ENCODE assay signal across 8 cellular contexts in genomic region chr14:73539017-73539416, GRCh38. TPM values are rescaled to one million over a fixed set of nuclear protein-coding genes. Genes with fewer than 3 reads are reported as not detected.
DNase-seq lines count a peak whose midpoint lies in the region; ATAC-seq, FAIRE-seq and TF ChIP-seq lines count a peak whose summit lies in the region.
"Not testable (repeated sequence)": the region's sequence is repeated elsewhere in the genome, so short reads cannot be mapped to it uniquely, and the experiment has no call there.

No MANE protein-coding gene starts in this region.

- TF ChIP-seq CTCF in AG04449 (IDR thresholded peaks at IDR 0.05; ENCODE audit: insufficient read depth, low read length, missing control alignments): peak; percentile 21
- TF ChIP-seq CTCF in H1 (IDR thresholded peaks at IDR 0.05; ENCODE audit: control extremely low read depth in 1 of 3, insufficient read depth in 1 of 3, low read depth in 1 of 3, low read length in 3 of 3): peak; percentile 57 to 77 (median 72)
- TF ChIP-seq CTCF in lower lobe of right lung (IDR thresholded peaks at IDR 0.05): peak; percentile 72

- not testable (repeated sequence) for H3K4me3 Mint-ChIP-seq in activated T-cell treated with anti-CD3 and anti-CD28 coated beads, Interleukin-2, amount 50 U/mL, for 4 hours

- H3K23ac ChIP-seq in H1 (ENCODE audit: insufficient read length): not testable (repeated sequence)

- not testable (repeated sequence) for H3K56ac ChIP-seq in H1 (replicated peaks; ENCODE audit: insufficient read length, low read depth, low read length)

- not testable (repeated sequence) for H2BK120ac ChIP-seq in H1 (replicated peaks; ENCODE audit: low read depth, low read length)

- H3K79me2 ChIP-seq in H1 (ENCODE audit: control insufficient read depth in 1 of 2, insufficient read depth in 2 of 2, low read length in 2 of 2): not testable (repeated sequence)

- not testable (repeated sequence) for H4K8ac ChIP-seq in H1 (ENCODE audit: extremely low read depth, insufficient read depth, low read length)

- not testable (repeated sequence) for H3K9ac ChIP-seq in H1 (replicated peaks in 1 of 4; ENCODE audit: extremely low read depth in 1 of 4, low read depth in 3 of 4, low read length in 3 of 4)

- H3K9me3 Mint-ChIP-seq in activated T-cell treated with anti-CD3 and anti-CD28 coated beads, Interleukin-2, amount 50 U/mL, for 4 hours: not testable (repeated sequence)

- not testable (repeated sequence) for H3K4me2 ChIP-seq in H1 (ENCODE audit: insufficient read depth in 1 of 2, low read depth in 2 of 2, low read length in 2 of 2)

- not testable (repeated sequence) for TF ChIP-seq POLR2A in H1 (IDR thresholded peaks at IDR 0.05; ENCODE audit: control extremely low read depth in 1 of 2, low read depth in 2 of 2, low read length in 2 of 2)

- 57% methylated on average over 4 of the region's 5 CpGs; no CpG with 5 or more reads in 1 of the 2 experiments for WGBS in H1 (ENCODE audit: extremely low coverage in 1 of 2, insufficient coverage in 1 of 2, insufficient read length in 1 of 2, insufficient replicate concordance in 2 of 2, low coverage in 1 of 2, low lambda C conversion rate in 2 of 2, missing lambda C conversion rate in 1 of 2), 2 experiments

- peak; percentile 49 to 55 for TF ChIP-seq RAD21 in H1 (IDR thresholded peaks at IDR 0.05 in 1 of 2, conservative IDR thresholded peaks at IDR 0.05 in 1 of 2; ENCODE audit: low read depth in 2 of 2, low read length in 2 of 2)

- peak overlapping the region; percentile 5; the same call in 1 of the 2 replicates for H2BK15ac ChIP-seq in H1 (ENCODE audit: low read length)

- not testable (repeated sequence) for H2AK5ac ChIP-seq in H1 (ENCODE audit: low read depth, low read length)

- H3K18ac ChIP-seq in H1 (ENCODE audit: extremely low read depth, low read length): not testable (repeated sequence)

- CTCF ChIA-PET in AG04449 (lab: Yijun Ruan, JAX) (interaction anchor here (1.4 kb wide), 1 partner anchor 27 kb away, joined by 4 read pairs; no protein-coding TSS in a partner anchor), H1 (lab: Charles Lee; ENCODE audit: partially characterized antibody) (interaction anchor here (0.5 to 9.2 kb wide), 24 partner anchors 15 to 458 kb away, joined by 3 to 72 read pairs (median 3); partner anchors contain the start of gene ACOT2)

- H3K9me3 ChIP-seq in H1 (ENCODE audit: insufficient read depth in 2 of 2, low read depth in 1 of 2, low read length in 1 of 2); lower lobe of right lung: not testable (repeated sequence)

- POLR2A ChIA-PET in AG04449 (lab: Yijun Ruan, JAX): not testable (repeated sequence)
- POLR2A ChIA-PET in H1 (lab: Charles Lee; ENCODE audit: partially characterized antibody): interaction anchor here (0.7 to 1.8 kb wide), 4 partner anchors 12 to 32 kb away, joined by 3 to 8 read pairs (median 4); partner anchors contain the start of gene ACOT2

- peak; percentile 62 for ATAC-seq in GM18861 (IDR thresholded peaks at IDR 0.05; ENCODE audit: unreplicated experiment)
- peak; percentile 69 for ATAC-seq in HG03342 (IDR thresholded peaks at IDR 0.05; ENCODE audit: unreplicated experiment)
- peak; percentile 89 to 94 for ATAC-seq in activated T-cell treated with anti-CD3 and anti-CD28 coated beads, Interleukin-2, amount 50 U/mL, for 4 hours
- peak; percentile 80 to 86 for ATAC-seq in lower lobe of right lung

- H3K14ac ChIP-seq in H1 (ENCODE audit: insufficient read length): not testable (repeated sequence)

- not testable (repeated sequence) for H2BK20ac ChIP-seq in H1 (ENCODE audit: low read length)

- FAIRE-seq in H1 (lab: Jason Lieb, UNC): peak; percentile 84

- not testable (repeated sequence) for H3K79me1 ChIP-seq in H1 (ENCODE audit: low read depth, low read length)

- H3K27me3 ChIP-seq in H1 (replicated peaks in 1 of 4; ENCODE audit: control insufficient read depth in 3 of 4, extremely low read depth in 1 of 4, insufficient read depth in 3 of 4, low read length in 3 of 4); lower lobe of right lung (ENCODE audit: low read depth): not testable (repeated sequence)

- not testable (repeated sequence) for H3K36me3 Mint-ChIP-seq in activated T-cell treated with anti-CD3 and anti-CD28 coated beads, Interleukin-2, amount 50 U/mL, for 4 hours (ENCODE audit: insufficient read depth)

- not testable (repeated sequence) for H4K20me1 ChIP-seq in H1 (replicated peaks in 1 of 2; ENCODE audit: control insufficient read depth in 1 of 2, insufficient read depth in 2 of 2, low read length in 2 of 2)

- intact Hi-C loops in lower lobe of right lung (cut with DNase I): not testable (repeated sequence)

- not testable (repeated sequence) for H2BK5ac ChIP-seq in H1 (ENCODE audit: low read depth, low read length)

- H3K4me1 ChIP-seq in H1 (replicated peaks in 1 of 4; ENCODE audit: control insufficient read depth in 3 of 4, insufficient read depth in 4 of 4, low read length in 3 of 4): not testable (repeated sequence)
- H3K4me1 ChIP-seq in lower lobe of right lung: peaks cover 14% of the 10 kb centered on the region

- H3K36me3 ChIP-seq in H1 (ENCODE audit: control insufficient read depth in 2 of 4, insufficient read depth in 4 of 4, low read length in 3 of 4); lower lobe of right lung: not testable (repeated sequence)

- H4K91ac ChIP-seq in H1 (replicated peaks; ENCODE audit: insufficient read length, low read length): not testable (repeated sequence)

- H3K27me3 Mint-ChIP-seq in activated T-cell treated with anti-CD3 and anti-CD28 coated beads, Interleukin-2, amount 50 U/mL, for 4 hours (ENCODE audit: low read depth): not testable (repeated sequence)

- H2BK12ac ChIP-seq in H1 (ENCODE audit: low read depth, low read length): not testable (repeated sequence)

- H3K4ac ChIP-seq in H1 (replicated peaks; ENCODE audit: insufficient read length, low read depth, low read length): not testable (repeated sequence)

- not testable (repeated sequence) for H4K5ac ChIP-seq in H1 (ENCODE audit: insufficient read length, low read depth, low read length)

- not testable (repeated sequence) for H2AFZ ChIP-seq in H1 (ENCODE audit: low read length)

- not testable (repeated sequence) for H3K23me2 ChIP-seq in H1 (ENCODE audit: low read depth, low read length)

- peak in 1 of 2 experiments; percentile 11; a peak in 1 of 3 replicates for TF ChIP-seq EP300 in H1 (IDR thresholded peaks at IDR 0.05; ENCODE audit: borderline replicate concordance in 1 of 2, low read depth in 2 of 2, low read length in 2 of 2)

- H3K27ac ChIP-seq in H1 (ENCODE audit: low read depth, low read length); lower lobe of right lung: not testable (repeated sequence)

- not testable (repeated sequence) for H3K4me1 Mint-ChIP-seq in activated T-cell treated with anti-CD3 and anti-CD28 coated beads, Interleukin-2, amount 50 U/mL, for 4 hours (ENCODE audit: low read depth)

- DNase-seq in AG04449 (ENCODE audit: low read depth, low spot score): not testable (repeated sequence)
- DNase-seq in RKO (ENCODE audit: low spot score) (peak; percentile 47), H1 (ENCODE audit: low read depth in 1 of 2, low spot score in 2 of 2) (peak in 1 of 2 experiments; percentile 88), lower lobe of right lung (peak; percentile 69)
- DNase-seq in activated T-cell treated with anti-CD3 and anti-CD28 coated beads, Interleukin-2, amount 50 U/mL, for 4 hours: peak; percentile 53
- DNase-seq in stimulated activated CD4-positive, alpha-beta T cell treated with anti-CD3 and anti-CD28 coated beads, Interleukin-2, amount 100 ng/mL, for 24 hours: peak; percentile 49 to 69

- H3K4me3 ChIP-seq in AG04449 (ENCODE audit: low read depth, low read length); H1 (ENCODE audit: extremely low read depth in 1 of 4, insufficient read depth in 2 of 4, low read depth in 3 of 4, low read length in 4 of 4); lower lobe of right lung: not testable (repeated sequence)

RNA-seq across cellular contexts. Expression of gene ACOT1, which starts 2.1 kb away (rescaled TPM):
- total RNA-seq in activated T-cell treated with anti-CD3 and anti-CD28 coated beads, Interleukin-2, amount 50 U/mL, for 4 hours: 1 to 10 TPM in 1 of 3 donors, under 1 TPM in 1, not detected in 1; 0.61 to 1.4 TPM
- total RNA-seq in H1 (2021; fragmentation: NEBNext Ultra II Directional; extraction: Animal tissue kit (Norgen Biotek cat#: 25700)): 1.5 and 1.9 TPM in 2 replicates
- 4.0 and 4.3 TPM in 2 replicates for polyA plus RNA-seq in H1 (2011; rRNA removed)
- 4.0 TPM for polyA plus RNA-seq in H1 (2011; cell fraction: cytosol; rRNA removed)
- polyA plus RNA-seq in H1 (2011; cell fraction: nucleus; rRNA removed): 2.5 TPM
- polyA plus RNA-seq in H1 (2012, experiment 1 of 2): 1.4 to 3.6 TPM (median 2.9 TPM) in 4 replicates
- 3.5 TPM for polyA plus RNA-seq in H1 (2012, experiment 2 of 2)
- 1.3 TPM for polyA plus RNA-seq in H1 (2013, experiment 1 of 2)
- polyA plus RNA-seq in H1 (2013, experiment 2 of 2): 1.5 TPM
- 1.2 and 1.5 TPM in 2 replicates for polyA minus RNA-seq in H1 (2011; rRNA and poly(A)+ RNA removed)
- polyA minus RNA-seq in H1 (2011; cell fraction: cytosol; rRNA and poly(A)+ RNA removed): 1.6 TPM
- polyA minus RNA-seq in H1 (2011; cell fraction: nucleus; rRNA and poly(A)+ RNA removed): 2.2 TPM
- 21.7 TPM for total RNA-seq in lower lobe of right lung

RNA-seq across cellular contexts. Expression of gene HEATR4, which starts 19.7 kb away (rescaled TPM):
- total RNA-seq in activated T-cell treated with anti-CD3 and anti-CD28 coated beads, Interleukin-2, amount 50 U/mL, for 4 hours: not detected
- total RNA-seq in H1 (2021; fragmentation: NEBNext Ultra II Directional; extraction: Animal tissue kit (Norgen Biotek cat#: 25700)): 1.2 TPM in 2 replicates
- polyA plus RNA-seq in H1 (2011; rRNA removed): 0.21 and 0.41 TPM in 2 replicates
- polyA plus RNA-seq in H1 (2011; cell fraction: cytosol; rRNA removed): 0.32 TPM
- polyA plus RNA-seq in H1 (2011; cell fraction: nucleus; rRNA removed): 0.83 TPM
- polyA plus RNA-seq in H1 (2012, experiment 1 of 2): 0.15 to 0.71 TPM (median 0.60 TPM) in 4 replicates
- not detected for polyA plus RNA-seq in H1 (2012, experiment 2 of 2)
- 0.91 TPM for polyA plus RNA-seq in H1 (2013, experiment 1 of 2)
- polyA plus RNA-seq in H1 (2013, experiment 2 of 2): 0.55 TPM
- 0.82 and 1.6 TPM in 2 replicates for polyA minus RNA-seq in H1 (2011; rRNA and poly(A)+ RNA removed)
- 1.2 TPM for polyA minus RNA-seq in H1 (2011; cell fraction: cytosol; rRNA and poly(A)+ RNA removed)
- polyA minus RNA-seq in H1 (2011; cell fraction: nucleus; rRNA and poly(A)+ RNA removed): 1.3 TPM
- 1.4 TPM for total RNA-seq in lower lobe of right lung

RNA-seq across cellular contexts. Expression of gene ACOT2, which starts 30.0 kb away (rescaled TPM):
- 10 to 100 TPM in 2 of 3 donors, 1 to 10 TPM in 1; 7.2 to 11.4 (median 10.7) TPM for total RNA-seq in activated T-cell treated with anti-CD3 and anti-CD28 coated beads, Interleukin-2, amount 50 U/mL, for 4 hours
- 5.8 and 7.2 TPM in 2 replicates for total RNA-seq in H1 (2021; fragmentation: NEBNext Ultra II Directional; extraction: Animal tissue kit (Norgen Biotek cat#: 25700))
- polyA plus RNA-seq in H1 (2011; rRNA removed): 5.2 and 5.9 TPM in 2 replicates
- 5.0 TPM for polyA plus RNA-seq in H1 (2011; cell fraction: cytosol; rRNA removed)
- 5.9 TPM for polyA plus RNA-seq in H1 (2011; cell fraction: nucleus; rRNA removed)
- polyA plus RNA-seq in H1 (2012, experiment 1 of 2): 2.9 to 6.1 TPM (median 4.6 TPM) in 4 replicates
- polyA plus RNA-seq in H1 (2012, experiment 2 of 2): 5.0 TPM
- 4.7 TPM for polyA plus RNA-seq in H1 (2013, experiment 1 of 2)
- polyA plus RNA-seq in H1 (2013, experiment 2 of 2): 4.1 TPM
- 1.1 and 1.7 TPM in 2 replicates for polyA minus RNA-seq in H1 (2011; rRNA and poly(A)+ RNA removed)
- polyA minus RNA-seq in H1 (2011; cell fraction: cytosol; rRNA and poly(A)+ RNA removed): 0.88 TPM
- 2.2 TPM for polyA minus RNA-seq in H1 (2011; cell fraction: nucleus; rRNA and poly(A)+ RNA removed)
- total RNA-seq in lower lobe of right lung: 52.9 TPM

RNA-seq across cellular contexts. Expression of gene RIOX1, which starts 48.3 kb away (rescaled TPM):
- 10 to 100 TPM; 29.3 to 31.1 (median 29.7) TPM for total RNA-seq in activated T-cell treated with anti-CD3 and anti-CD28 coated beads, Interleukin-2, amount 50 U/mL, for 4 hours
- total RNA-seq in H1 (2021; fragmentation: NEBNext Ultra II Directional; extraction: Animal tissue kit (Norgen Biotek cat#: 25700)): 31.6 and 34.4 TPM in 2 replicates
- 27.2 and 36.3 TPM in 2 replicates for polyA plus RNA-seq in H1 (2011; rRNA removed)
- 27.5 TPM for polyA plus RNA-seq in H1 (2011; cell fraction: cytosol; rRNA removed)
- 28.0 TPM for polyA plus RNA-seq in H1 (2011; cell fraction: nucleus; rRNA removed)
- polyA plus RNA-seq in H1 (2012, experiment 1 of 2): 24.3 to 27.5 TPM (median 25.4 TPM) in 4 replicates
- 24.0 TPM for polyA plus RNA-seq in H1 (2012, experiment 2 of 2)
- polyA plus RNA-seq in H1 (2013, experiment 1 of 2): 16.0 TPM
- 16.0 TPM for polyA plus RNA-seq in H1 (2013, experiment 2 of 2)
- 21.3 and 24.6 TPM in 2 replicates for polyA minus RNA-seq in H1 (2011; rRNA and poly(A)+ RNA removed)
- 29.1 TPM for polyA minus RNA-seq in H1 (2011; cell fraction: cytosol; rRNA and poly(A)+ RNA removed)
- polyA minus RNA-seq in H1 (2011; cell fraction: nucleus; rRNA and poly(A)+ RNA removed): 26.9 TPM
- total RNA-seq in lower lobe of right lung: 12.9 TPM

RNA-seq across cellular contexts. Expression of gene ACOT4, which starts 52.7 kb away (rescaled TPM):
- total RNA-seq in activated T-cell treated with anti-CD3 and anti-CD28 coated beads, Interleukin-2, amount 50 U/mL, for 4 hours: 1 to 10 TPM; 2.3 to 3.6 (median 3.0) TPM
- 0.48 and 0.80 TPM in 2 replicates for total RNA-seq in H1 (2021; fragmentation: NEBNext Ultra II Directional; extraction: Animal tissue kit (Norgen Biotek cat#: 25700))
- polyA plus RNA-seq in H1 (2011; rRNA removed): 1.1 and 1.2 TPM in 2 replicates
- polyA plus RNA-seq in H1 (2011; cell fraction: cytosol; rRNA removed): 0.57 TPM
- 1.2 TPM for polyA plus RNA-seq in H1 (2011; cell fraction: nucleus; rRNA removed)
- 0.72 to 0.94 TPM (median 0.90 TPM) in 4 replicates for polyA plus RNA-seq in H1 (2012, experiment 1 of 2)
- polyA plus RNA-seq in H1 (2012, experiment 2 of 2): 0.85 TPM
- polyA plus RNA-seq in H1 (2013, experiment 1 of 2): 0.57 TPM
- 0.66 TPM for polyA plus RNA-seq in H1 (2013, experiment 2 of 2)
- polyA minus RNA-seq in H1 (2011; rRNA and poly(A)+ RNA removed): 0.41 and 0.59 TPM in 2 replicates
- 1.4 TPM for polyA minus RNA-seq in H1 (2011; cell fraction: cytosol; rRNA and poly(A)+ RNA removed)
- 0.80 TPM for polyA minus RNA-seq in H1 (2011; cell fraction: nucleus; rRNA and poly(A)+ RNA removed)
- total RNA-seq in lower lobe of right lung: 5.0 TPM

Comparison
In these comparisons a context has a peak if more than half of its experiments do, and no peak if none do; other contexts are left out.
1. CTCF ChIP-seq: peak in every context shown above with its lines; median percentile 72 in H1; 72 in lower lobe of right lung; 21 in AG04449.